In the genomic region with DNA sequence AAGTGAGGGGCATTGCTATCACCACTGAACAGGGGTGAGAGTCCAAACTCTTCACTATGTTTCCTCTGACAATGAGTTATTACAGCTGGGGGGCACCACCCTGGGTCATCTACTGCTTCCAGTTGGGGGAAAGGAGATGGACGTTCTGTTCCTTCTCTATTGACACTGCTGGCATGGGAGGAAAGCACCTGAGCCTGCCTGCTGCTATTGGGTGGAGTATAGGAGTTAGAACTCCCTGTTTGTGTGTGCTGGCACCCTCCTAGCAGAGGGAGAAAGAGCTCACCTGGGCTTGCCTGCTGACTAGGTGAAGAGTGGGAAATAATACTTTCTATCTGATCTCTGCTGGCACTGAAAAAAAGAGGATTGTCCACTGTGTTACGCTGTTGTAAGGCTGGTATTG, we compare ENCODE assay signal across 21 cellular contexts.
"Had no signal": no experiment of that assay in that cellular context is flagged by ENCODE, and none has a peak within 500 bp of the region (broad histone marks: within the 10 kb centered on the region; RNA-seq: fewer than 3 reads in every experiment).

No MANE protein-coding gene starts in this region.

- H3K4me1 ChIP-seq: esophagus muscularis mucosa, foreskin keratinocyte, gastroesophageal sphincter, heart left ventricle, left lung, lower lobe of right lung had no signal

- DNase-seq: dermis blood vessel endothelial cell; dorsolateral prefrontal cortex; effector CD4-positive, alpha-beta T cell; effector memory CD4-positive, alpha-beta T cell; foreskin keratinocyte; heart left ventricle; hypothalamus; immature natural killer cell; islet precursor cell; kidney; kidney glomerular epithelial cell; left colon; left lung; left ventricle myocardium superior; lower lobe of right lung; mesenchymal stem cell; naive thymus-derived CD4-positive, alpha-beta T cell had no signal

- H3K27me3 ChIP-seq: esophagus muscularis mucosa, foreskin keratinocyte, gastroesophageal sphincter, hepatocyte, left lung had no signal

- H3K4me3 ChIP-seq: coronary artery, dorsolateral prefrontal cortex, esophagus muscularis mucosa, gastroesophageal sphincter, heart left ventricle, hepatocyte, left lung, lower lobe of right lung had no signal

- H3K9me3 ChIP-seq: esophagus muscularis mucosa, gastroesophageal sphincter, heart left ventricle, left lung, lower lobe of right lung had no signal

- H3K36me3 ChIP-seq: esophagus muscularis mucosa, gastroesophageal sphincter, heart left ventricle, left lung, lower lobe of right lung had no signal

- ATAC-seq: foreskin keratinocyte; gastroesophageal sphincter; heart left ventricle; left colon; left lung; left ventricle myocardium superior; lower lobe of right lung; naive thymus-derived CD4-positive, alpha-beta T cell had no signal

- H3K27ac ChIP-seq: coronary artery, dorsolateral prefrontal cortex, esophagus muscularis mucosa, foreskin keratinocyte, gastroesophageal sphincter, heart left ventricle, hepatocyte, left lung, lower lobe of right lung had no signal
